30 cellular contexts compared by ENCODE assay signal in genomic region chr12:78249578-78249977, GRCh38.
"Had no signal": no experiment of that assay in that cellular context is flagged by ENCODE, and none has a peak within 500 bp of the region (broad histone marks: within the 10 kb centered on the region; RNA-seq: fewer than 3 reads in every experiment).

No MANE protein-coding gene starts in this region.

- H3K4me1 ChIP-seq: body of pancreas, breast epithelium, Peyer's patch, SJSA1 had no signal

- H3K4me3 ChIP-seq: body of pancreas, breast epithelium, Peyer's patch, SJSA1 had no signal

- H3K36me3 Mint-ChIP-seq: activated naive CD4-positive, alpha-beta T cell treated with anti-CD3 and anti-CD28 coated beads, Interleukin-2, amount 50 U/mL, for 24 hours; activated naive CD8-positive, alpha-beta T cell treated with anti-CD3 and anti-CD28 coated beads, Interleukin-2, amount 10 ng/mL, durations not matched to agents 7 days and 5 days had no signal

- ATAC-seq: activated CD8-positive, alpha-beta T cell treated with anti-CD3 and anti-CD28 coated beads for 36 hours; body of pancreas had no signal

- H3K27ac Mint-ChIP-seq: activated CD4-positive, alpha-beta T cell treated with anti-CD3 and anti-CD28 coated beads, Interleukin-2, amount 10 ng/mL, durations not matched to agents 24 days and 14 days; activated CD8-positive, alpha-beta T cell treated with anti-CD3 and anti-CD28 coated beads for 36 hours; activated naive CD4-positive, alpha-beta T cell treated with anti-CD3 and anti-CD28 coated beads, Interleukin-2, amount 50 U/mL, for 24 hours; activated naive CD8-positive, alpha-beta T cell treated with anti-CD3 and anti-CD28 coated beads, Interleukin-2, amount 10 ng/mL, durations not matched to agents 7 days and 5 days; activated T-helper 2 cell treated with anti-CD3 and anti-CD28 coated beads, Interferon-gamma antibody, Interleukin-2, Interleukin-4, amounts not matched to agents 10 μg/mL and 5 μg/mL and 100 μg/mL, durations not matched to agents 14 hours and 24 hours and 36 hours; T-helper 1 cell treated with Interleukin-12 subunit alpha and Interleukin-12 subunit beta and Interleukin-4 antibody, amounts not matched to agents 30 μg/mL and 1 μg/mL, for 36 hours; T-helper 2 cell treated with Interferon-gamma antibody and Interleukin-4, amounts not matched to agents 5 μg/mL and 100 μg/mL, for 36 hours had no signal

- H3K4me2 ChIP-seq: KMS-11, SK-N-SH had no signal

- H3K27ac ChIP-seq: body of pancreas, breast epithelium, KMS-11, Peyer's patch, SJSA1 had no signal

- H3K27me3 Mint-ChIP-seq: activated CD4-positive, alpha-beta T cell treated with anti-CD3 and anti-CD28 coated beads, Interleukin-2, amount 10 ng/mL, durations not matched to agents 24 days and 14 days; activated CD8-positive, alpha-beta T cell treated with anti-CD3 and anti-CD28 coated beads for 36 hours; activated naive CD4-positive, alpha-beta T cell treated with anti-CD3 and anti-CD28 coated beads, Interleukin-2, amount 50 U/mL, for 24 hours; activated naive CD8-positive, alpha-beta T cell treated with anti-CD3 and anti-CD28 coated beads, Interleukin-2, amount 10 ng/mL, durations not matched to agents 7 days and 5 days had no signal

- DNase-seq: activated CD4-positive, alpha-beta T cell treated with anti-CD3 and anti-CD28 coated beads, Interleukin-2, amount 10 ng/mL, durations not matched to agents 24 days and 14 days; activated CD4-positive, alpha-beta T cell treated with anti-CD3 and anti-CD28 coated beads, Interleukin-2, amount 50 U/mL, for 4 hours; activated CD8-positive, alpha-beta T cell treated with anti-CD3 and anti-CD28 coated beads for 36 hours; activated gamma-delta T cell; activated naive CD4-positive, alpha-beta T cell treated with Interleukin-2 at 50 U/mL for 16 hours; activated naive CD8-positive, alpha-beta T cell treated with anti-CD3 and anti-CD28 coated beads, Interleukin-2, amount 10 ng/mL, durations not matched to agents 7 days and 5 days; activated T-cell treated with anti-CD3 and anti-CD28 coated beads, Interleukin-2, amount 50 U/mL, for 1 hour; body of pancreas; NCI-H1092 treated with DMSO at 0.1 percent for 48 hours; NCI-H1417; NCI-H187 treated with DMSO at 0.1 percent for 48 hours; NCI-H2081; NCI-H2227 treated with DMSO at 0.1 percent for 48 hours; NCI-H446; NCI-H510A treated with DMSO at 0.1 percent for 48 hours; NCI-H526 treated with DMSO at 0.1 percent for 48 hours; NCI-H774; Peyer's patch; RPMI8226; SHP77 treated with DMSO at 0.1 percent for 48 hours; SK-N-SH had no signal

- H3K27me3 ChIP-seq: body of pancreas, breast epithelium, Peyer's patch had no signal

- H3K9me3 Mint-ChIP-seq: activated T-helper 2 cell treated with anti-CD3 and anti-CD28 coated beads, Interferon-gamma antibody, Interleukin-2, Interleukin-4, amounts not matched to agents 10 μg/mL and 5 μg/mL and 100 μg/mL, durations not matched to agents 14 hours and 24 hours and 36 hours; T-helper 1 cell treated with Interleukin-12 subunit alpha and Interleukin-12 subunit beta and Interleukin-4 antibody, amounts not matched to agents 30 μg/mL and 1 μg/mL, for 36 hours had no signal

- H3K9me3 ChIP-seq: body of pancreas, breast epithelium, Peyer's patch, SJSA1, SK-N-SH had no signal

- H3K36me3 ChIP-seq: breast epithelium, Peyer's patch, SJSA1 had no signal

- H3K9ac ChIP-seq: KMS-11, SK-N-SH had no signal

- H3K4me1 Mint-ChIP-seq: activated CD4-positive, alpha-beta T cell treated with anti-CD3 and anti-CD28 coated beads, Interleukin-2, amount 10 ng/mL, durations not matched to agents 24 days and 14 days; activated naive CD4-positive, alpha-beta T cell treated with anti-CD3 and anti-CD28 coated beads, Interleukin-2, amount 50 U/mL, for 24 hours; activated naive CD8-positive, alpha-beta T cell treated with anti-CD3 and anti-CD28 coated beads, Interleukin-2, amount 10 ng/mL, durations not matched to agents 7 days and 5 days had no signal

- H3K4me3 Mint-ChIP-seq: activated CD4-positive, alpha-beta T cell treated with anti-CD3 and anti-CD28 coated beads, Interleukin-2, amount 10 ng/mL, durations not matched to agents 24 days and 14 days; activated CD8-positive, alpha-beta T cell treated with anti-CD3 and anti-CD28 coated beads for 36 hours; activated naive CD4-positive, alpha-beta T cell treated with anti-CD3 and anti-CD28 coated beads, Interleukin-2, amount 50 U/mL, for 24 hours; activated naive CD8-positive, alpha-beta T cell treated with anti-CD3 and anti-CD28 coated beads, Interleukin-2, amount 10 ng/mL, durations not matched to agents 7 days and 5 days; T-helper 1 cell treated with Interleukin-12 subunit alpha and Interleukin-12 subunit beta and Interleukin-4 antibody, amounts not matched to agents 30 μg/mL and 1 μg/mL, for 36 hours; T-helper 2 cell treated with Interferon-gamma antibody and Interleukin-4, amounts not matched to agents 5 μg/mL and 100 μg/mL, for 36 hours had no signal

- FAIRE-seq: astrocyte, TTC549 had no signal
